Comparison of ENCODE assay signal across 1 cellular context in genomic region chr20:62703853-62704228, GRCh38.
TF ChIP-seq lines count a peak whose summit lies in the region.

No MANE protein-coding gene starts in this region.

TF ChIP-seq in HepG2, 621 proteins besides CTCF, POLR2A, EP300 and RAD21:
- no peak for TF ChIP-seq ZNF280B (CRISPR knock-in tag; IDR thresholded peaks at IDR 0.05; ENCODE audit: borderline replicate concordance)
- 0 out of 2 replicates have a peak, but pooled peaks have one; percentile 19 for TF ChIP-seq ZNF891 (CRISPR knock-in tag; IDR thresholded peaks at IDR 0.05)
- 0 out of 2 replicates have a peak, but pooled peaks have one; percentile 25 for TF ChIP-seq NRL (CRISPR knock-in tag; IDR thresholded peaks at IDR 0.05; ENCODE audit: borderline replicate concordance)
- no peak for TF ChIP-seq ZNF709 (CRISPR knock-in tag; IDR thresholded peaks at IDR 0.05)
- TF ChIP-seq HIC2 (CRISPR knock-in tag; IDR thresholded peaks at IDR 0.05; ENCODE audit: low read depth): no peak
- no peak for TF ChIP-seq FOSL1 (CRISPR knock-in tag; IDR thresholded peaks at IDR 0.05; ENCODE audit: borderline replicate concordance)
- TF ChIP-seq MED1 (CRISPR knock-in tag; IDR thresholded peaks at IDR 0.05): no peak
- TF ChIP-seq MIER3 (CRISPR knock-in tag; IDR thresholded peaks at IDR 0.05; ENCODE audit: borderline replicate concordance): no peak
- TF ChIP-seq GTF3A (CRISPR knock-in tag; conservative IDR thresholded peaks at IDR 0.05): no peak
- TF ChIP-seq ARID3A (IDR thresholded peaks at IDR 0.05; ENCODE audit: low read depth, low read length): no peak
- no peak for TF ChIP-seq LCORL (IDR thresholded peaks at IDR 0.05)
- TF ChIP-seq LCORL (CRISPR knock-in tag; IDR thresholded peaks at IDR 0.05): no peak
- no peak for TF ChIP-seq RFX5 (IDR thresholded peaks at IDR 0.05; ENCODE audit: low read depth, low read length)
- no peak for TF ChIP-seq GMEB1 (CRISPR knock-in tag; IDR thresholded peaks at IDR 0.05; ENCODE audit: borderline replicate concordance)
- TF ChIP-seq TEAD2 (CRISPR knock-in tag; IDR thresholded peaks at IDR 0.05): no peak
- TF ChIP-seq KDM1A (CRISPR knock-in tag; IDR thresholded peaks at IDR 0.05): no peak
- no peak for TF ChIP-seq REL (CRISPR knock-in tag; conservative IDR thresholded peaks at IDR 0.05)
- no peak for TF ChIP-seq ASH2L (IDR thresholded peaks at IDR 0.05; ENCODE audit: insufficient read length, low read depth, low read length)
